1 cellular context compared by ENCODE assay signal in the genomic region with DNA sequence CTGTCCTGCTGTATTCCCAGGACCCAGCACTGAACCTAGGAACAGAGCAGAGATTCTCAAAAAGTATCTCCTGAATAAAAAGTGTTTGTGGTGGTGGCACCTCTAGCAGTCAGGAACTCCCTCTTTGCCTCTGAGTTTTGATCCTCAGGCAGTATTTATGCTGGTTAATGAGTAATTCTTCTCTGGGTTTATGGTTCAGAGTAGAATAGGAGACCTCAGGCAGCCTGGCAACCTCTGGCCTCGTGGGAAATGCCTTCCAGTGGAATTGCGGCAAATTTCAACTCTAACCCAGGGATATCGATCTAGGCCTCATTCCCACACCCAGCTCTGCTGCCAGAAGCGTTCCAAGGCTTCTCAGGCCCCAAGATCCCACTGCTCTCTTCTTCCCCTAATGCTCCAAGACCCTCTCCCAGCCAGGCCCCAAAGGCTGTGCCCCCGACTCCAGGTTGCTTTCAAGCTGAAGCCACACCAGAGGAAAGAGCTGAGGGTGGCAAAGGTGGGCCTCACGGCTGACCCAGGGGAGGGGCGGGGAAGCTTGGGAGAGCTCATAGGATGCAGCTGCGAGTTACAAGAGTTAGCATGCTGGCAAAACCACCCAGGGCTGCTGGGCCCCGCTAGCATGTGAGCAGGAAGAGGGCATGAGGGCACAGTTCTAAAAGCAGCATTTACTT.
TF ChIP-seq lines count a peak whose summit lies in the region.

No MANE protein-coding gene starts in this region.

TF ChIP-seq in liver, 16 proteins besides CTCF, POLR2A, EP300 and RAD21 (continued from another document):
- TF ChIP-seq, protein P1, sequence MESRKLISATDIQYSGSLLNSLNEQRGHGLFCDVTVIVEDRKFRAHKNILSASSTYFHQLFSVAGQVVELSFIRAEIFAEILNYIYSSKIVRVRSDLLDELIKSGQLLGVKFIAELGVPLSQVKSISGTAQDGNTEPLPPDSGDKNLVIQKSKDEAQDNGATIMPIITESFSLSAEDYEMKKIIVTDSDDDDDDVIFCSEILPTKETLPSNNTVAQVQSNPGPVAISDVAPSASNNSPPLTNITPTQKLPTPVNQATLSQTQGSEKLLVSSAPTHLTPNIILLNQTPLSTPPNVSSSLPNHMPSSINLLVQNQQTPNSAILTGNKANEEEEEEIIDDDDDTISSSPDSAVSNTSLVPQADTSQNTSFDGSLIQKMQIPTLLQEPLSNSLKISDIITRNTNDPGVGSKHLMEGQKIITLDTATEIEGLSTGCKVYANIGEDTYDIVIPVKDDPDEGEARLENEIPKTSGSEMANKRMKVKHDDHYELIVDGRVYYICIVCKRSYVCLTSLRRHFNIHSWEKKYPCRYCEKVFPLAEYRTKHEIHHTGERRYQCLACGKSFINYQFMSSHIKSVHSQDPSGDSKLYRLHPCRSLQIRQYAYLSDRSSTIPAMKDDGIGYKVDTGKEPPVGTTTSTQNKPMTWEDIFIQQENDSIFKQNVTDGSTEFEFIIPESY (IDR thresholded peaks at IDR 0.05) = no peak
- TF ChIP-seq HNF4A (conservative IDR thresholded peaks at IDR 0.05) = peak; percentile 83 to 91
- TF ChIP-seq FOXA1 (IDR thresholded peaks at IDR 0.05) = no peak
- peak; percentile 73 to 81 for TF ChIP-seq JUND (IDR thresholded peaks at IDR 0.05)
- peak; percentile 87 for TF ChIP-seq SP1 (IDR thresholded peaks at IDR 0.05)
- peak in 1 of 2 donors; percentile 27 for TF ChIP-seq GABPA (IDR thresholded peaks at IDR 0.05 in 1 of 2, conservative IDR thresholded peaks at IDR 0.05 in 1 of 2)
- TF ChIP-seq, protein P2, sequence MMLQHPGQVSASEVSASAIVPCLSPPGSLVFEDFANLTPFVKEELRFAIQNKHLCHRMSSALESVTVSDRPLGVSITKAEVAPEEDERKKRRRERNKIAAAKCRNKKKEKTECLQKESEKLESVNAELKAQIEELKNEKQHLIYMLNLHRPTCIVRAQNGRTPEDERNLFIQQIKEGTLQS (IDR thresholded peaks at IDR 0.05) = no peak
- TF ChIP-seq YY1 (IDR thresholded peaks at IDR 0.05) = peak; percentile 62
- TF ChIP-seq, protein P3, sequence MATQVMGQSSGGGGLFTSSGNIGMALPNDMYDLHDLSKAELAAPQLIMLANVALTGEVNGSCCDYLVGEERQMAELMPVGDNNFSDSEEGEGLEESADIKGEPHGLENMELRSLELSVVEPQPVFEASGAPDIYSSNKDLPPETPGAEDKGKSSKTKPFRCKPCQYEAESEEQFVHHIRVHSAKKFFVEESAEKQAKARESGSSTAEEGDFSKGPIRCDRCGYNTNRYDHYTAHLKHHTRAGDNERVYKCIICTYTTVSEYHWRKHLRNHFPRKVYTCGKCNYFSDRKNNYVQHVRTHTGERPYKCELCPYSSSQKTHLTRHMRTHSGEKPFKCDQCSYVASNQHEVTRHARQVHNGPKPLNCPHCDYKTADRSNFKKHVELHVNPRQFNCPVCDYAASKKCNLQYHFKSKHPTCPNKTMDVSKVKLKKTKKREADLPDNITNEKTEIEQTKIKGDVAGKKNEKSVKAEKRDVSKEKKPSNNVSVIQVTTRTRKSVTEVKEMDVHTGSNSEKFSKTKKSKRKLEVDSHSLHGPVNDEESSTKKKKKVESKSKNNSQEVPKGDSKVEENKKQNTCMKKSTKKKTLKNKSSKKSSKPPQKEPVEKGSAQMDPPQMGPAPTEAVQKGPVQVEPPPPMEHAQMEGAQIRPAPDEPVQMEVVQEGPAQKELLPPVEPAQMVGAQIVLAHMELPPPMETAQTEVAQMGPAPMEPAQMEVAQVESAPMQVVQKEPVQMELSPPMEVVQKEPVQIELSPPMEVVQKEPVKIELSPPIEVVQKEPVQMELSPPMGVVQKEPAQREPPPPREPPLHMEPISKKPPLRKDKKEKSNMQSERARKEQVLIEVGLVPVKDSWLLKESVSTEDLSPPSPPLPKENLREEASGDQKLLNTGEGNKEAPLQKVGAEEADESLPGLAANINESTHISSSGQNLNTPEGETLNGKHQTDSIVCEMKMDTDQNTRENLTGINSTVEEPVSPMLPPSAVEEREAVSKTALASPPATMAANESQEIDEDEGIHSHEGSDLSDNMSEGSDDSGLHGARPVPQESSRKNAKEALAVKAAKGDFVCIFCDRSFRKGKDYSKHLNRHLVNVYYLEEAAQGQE (IDR thresholded peaks at IDR 0.05) = peak; percentile 49
- TF ChIP-seq, protein P4, sequence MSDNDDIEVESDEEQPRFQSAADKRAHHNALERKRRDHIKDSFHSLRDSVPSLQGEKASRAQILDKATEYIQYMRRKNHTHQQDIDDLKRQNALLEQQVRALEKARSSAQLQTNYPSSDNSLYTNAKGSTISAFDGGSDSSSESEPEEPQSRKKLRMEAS (IDR thresholded peaks at IDR 0.05) = peak; percentile 57
- no peak for TF ChIP-seq EGR1 (IDR thresholded peaks at IDR 0.05; ENCODE audit: low read depth in 2 of 2)
- peak; percentile 69 for TF ChIP-seq HNF4G (IDR thresholded peaks at IDR 0.05)
- TF ChIP-seq NR2F2 (IDR thresholded peaks at IDR 0.05) = peak; percentile 89
TF ChIP-seq in liver: peak in this region for 12.
